9 cellular contexts compared by ENCODE assay signal in the genomic region with DNA sequence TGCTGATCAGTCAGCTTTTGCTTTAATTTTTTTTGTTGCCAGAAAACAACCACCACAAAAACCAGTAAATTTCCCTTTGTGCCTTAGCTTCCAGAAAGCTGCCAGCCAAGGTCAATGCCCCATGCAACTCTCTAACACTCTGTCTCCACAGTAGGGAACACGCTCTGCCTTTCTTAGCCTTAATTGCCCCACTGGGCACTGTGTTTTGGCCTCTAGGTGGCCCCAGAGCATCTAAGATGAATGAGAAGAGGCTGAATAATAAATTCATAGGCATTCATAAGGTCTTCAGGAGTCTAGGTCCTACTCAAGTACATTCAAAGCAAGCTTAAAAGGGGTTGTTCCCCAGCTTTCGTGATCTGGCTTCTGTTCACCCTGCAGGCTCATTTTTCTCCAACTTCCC. TPM values are rescaled to one million over a fixed set of nuclear protein-coding genes. Genes with fewer than 3 reads are reported as not detected.
DNase-seq lines count a peak whose midpoint lies in the region; ATAC-seq, FAIRE-seq and TF ChIP-seq lines count a peak whose summit lies in the region.
"Had no signal": no experiment of that assay in that cellular context is flagged by ENCODE, and none has a peak within 500 bp of the region (broad histone marks: within the 10 kb centered on the region; RNA-seq: fewer than 3 reads in every experiment).

No MANE protein-coding gene starts in this region.

- no peak for TF ChIP-seq POLR2A in heart left ventricle (IDR thresholded peaks at IDR 0.05)
- no peak for TF ChIP-seq POLR2A in K562 (conservative IDR thresholded peaks at IDR 0.05)
- TF ChIP-seq POLR2A in upper lobe of left lung (IDR thresholded peaks at IDR 0.05): no peak

- H3K36me3 Mint-ChIP-seq in type B pancreatic cell: no peaks in the 10 kb centered on the region

- H3K9me3 ChIP-seq in heart left ventricle (no peaks in the 10 kb centered on the region), K562 (replicated peaks; ENCODE audit: control insufficient read depth, insufficient read depth, low read depth, low read length) (no peaks in the 10 kb centered on the region), upper lobe of left lung (no peaks in the 10 kb centered on the region)

- FAIRE-seq in K562 (lab: Jason Lieb, UNC): no peak

- H3K4me3 Mint-ChIP-seq in type B pancreatic cell: no peak overlapping the region

- BruUV-seq in K562 (replicated peaks; lab: Mats Ljungman, UMichigan): no TSS peak

- H3K36me3 ChIP-seq in heart left ventricle: no peaks in the 10 kb centered on the region
- no peaks in the 10 kb centered on the region for H3K36me3 ChIP-seq in KMS-11 (ENCODE audit: insufficient read depth)
- no peaks in the 10 kb centered on the region for H3K36me3 ChIP-seq in K562 (ENCODE audit: control insufficient read depth, insufficient read depth, low read length)
- H3K36me3 ChIP-seq in upper lobe of left lung: no peaks in the 10 kb centered on the region

- no peak overlapping the region for H3K4me2 ChIP-seq in KMS-11
- H3K4me2 ChIP-seq in K562 (ENCODE audit: insufficient read depth, low read length): no peak overlapping the region

- 42 to 66% (median 49%) methylated on average over 2 of the region's 2 CpGs for WGBS in heart left ventricle, 4 donors
- WGBS in K562 (ENCODE audit: insufficient coverage, low coverage, missing lambda C conversion rate): 0% methylated on average over 2 of the region's 2 CpGs
- 57 to 60% methylated on average over 2 of the region's 2 CpGs for WGBS in upper lobe of left lung, 2 donors

- H3K4me3 ChIP-seq in heart left ventricle (no peak overlapping the region), KMS-11 (IDR thresholded peaks at IDR 0.05; ENCODE audit: insufficient read depth, low read depth, low read length) (no peak overlapping the region), K562 (no peak overlapping the region), upper lobe of left lung (no peak overlapping the region)

- no peaks in the 10 kb centered on the region for H3K9me1 ChIP-seq in K562 (ENCODE audit: control insufficient read depth, insufficient read depth, low read length)

- peak in 2 of 5 donors; percentile 4 to 28 for DNase-seq in heart left ventricle
- no peak for DNase-seq in left cardiac atrium
- DNase-seq in K562 (ENCODE audit: extremely low read depth in 1 of 4, low spot score in 3 of 4): peak; percentile 16 to 49 (median 22)
- no peak for DNase-seq in type B pancreatic cell (ENCODE audit: extremely low spot score, unreplicated experiment)
- DNase-seq in OCI-M2 (lab: John Stamatoyannopoulos, UW; ENCODE audit: unreplicated experiment): no peak
- DNase-seq in upper lobe of left lung: no peak
- DNase-seq in T1000 (lab: John Stamatoyannopoulos, UW): no peak

- no peak overlapping the region for H3K9ac ChIP-seq in KMS-11
- H3K9ac ChIP-seq in K562 (ENCODE audit: insufficient read depth in 1 of 2, low read depth in 2 of 2, low read length in 2 of 2): no peak overlapping the region

- peak in 1 of 4 donors; percentile 34 for ATAC-seq in heart left ventricle
- no peak for ATAC-seq in left cardiac atrium
- ATAC-seq in K562: peak; percentile 93
- no peak for ATAC-seq in upper lobe of left lung (ENCODE audit: low FRiP score in 2 of 2)

- no peaks in the 10 kb centered on the region for H4K20me1 ChIP-seq in KMS-11 (ENCODE audit: insufficient read depth)
- no peaks in the 10 kb centered on the region for H4K20me1 ChIP-seq in K562 (replicated peaks; ENCODE audit: control insufficient read depth, insufficient read depth, low read length)

- H3K27me3 Mint-ChIP-seq in type B pancreatic cell: no peaks in the 10 kb centered on the region

- POLR2A ChIA-PET in K562 (lab: Yijun Ruan, JAX): no interaction called here

- no peaks in the 10 kb centered on the region for H3K9me3 Mint-ChIP-seq in type B pancreatic cell

- no peaks in the 10 kb centered on the region for H3K4me1 Mint-ChIP-seq in type B pancreatic cell (ENCODE audit: unreplicated experiment)

- H3K4me1 ChIP-seq in heart left ventricle (no peaks in the 10 kb centered on the region), KMS-11 (ENCODE audit: low read depth, poor library complexity, severe bottlenecking) (no peaks in the 10 kb centered on the region), K562 (replicated peaks in 1 of 2; ENCODE audit: control insufficient read depth in 2 of 2, insufficient read depth in 2 of 2, low read length in 2 of 2) (no peaks in the 10 kb centered on the region; a peak in 1 of 5 replicates), upper lobe of left lung (no peaks in the 10 kb centered on the region)

- H2AFZ ChIP-seq in KMS-11 (ENCODE audit: low read depth) (no peak overlapping the region), K562 (ENCODE audit: low read depth, low read length) (no peak overlapping the region)

- in situ Hi-C loops in K562 (cut with MboI): loop anchor here (5.0 kb wide), 1 partner anchor 177 kb away; no protein-coding TSS in a partner anchor

- intact Hi-C loops in heart left ventricle (cut with DNase I): loop anchor here in 3 of 10 donors (5.0 to 10.0 kb wide), 3 partner anchors 169 to 217 kb away; no protein-coding TSS in a partner anchor
- intact Hi-C loops in left cardiac atrium (cut with DNase I): no loop called here
- intact Hi-C loops in K562 (cut with micrococcal nuclease): loop anchor here (1.0 to 5.0 kb wide), 3 partner anchors 176 to 353 kb away; no protein-coding TSS in a partner anchor

- H3K27ac Mint-ChIP-seq in type B pancreatic cell: no peak overlapping the region

- H3K79me2 ChIP-seq in KMS-11 (ENCODE audit: insufficient read depth, low read depth) (no peaks in the 10 kb centered on the region), K562 (ENCODE audit: control insufficient read depth, insufficient read depth, low read length) (no peaks in the 10 kb centered on the region)

- H3K27me3 ChIP-seq in heart left ventricle (peaks cover 0 to 13% (median 0%) of the 10 kb centered on the region in 9 donors), KMS-11 (ENCODE audit: insufficient read depth, low read depth) (no peaks in the 10 kb centered on the region), K562 (ENCODE audit: control insufficient read depth in 2 of 2, insufficient read depth in 2 of 2, low read length in 2 of 2) (no peaks in the 10 kb centered on the region), upper lobe of left lung (no peaks in the 10 kb centered on the region)

- no peak overlapping the region for H3K27ac ChIP-seq in heart left ventricle
- H3K27ac ChIP-seq in KMS-11: no peak overlapping the region
- no peak overlapping the region for H3K27ac ChIP-seq in K562 (ENCODE audit: extremely low read depth, low read depth, low read length)
- H3K27ac ChIP-seq in upper lobe of left lung: no peak overlapping the region

- TF ChIP-seq CTCF in heart left ventricle (IDR thresholded peaks at IDR 0.05): peak in 8 of 12 donors; percentile 15 to 44 (median 30)
- TF ChIP-seq CTCF in KMS-11 (conservative IDR thresholded peaks at IDR 0.05; ENCODE audit: low read depth, low read length): 0 out of 2 replicates have a peak, but pooled peaks have one; percentile 25
- TF ChIP-seq CTCF in K562 (IDR thresholded peaks at IDR 0.05 in 2 of 3, conservative IDR thresholded peaks at IDR 0.05 in 1 of 3; ENCODE audit: insufficient read depth in 2 of 3, low read depth in 1 of 3, low read length in 3 of 3): peak; percentile 57 to 77 (median 69); a peak in 5 of 6 replicates
- peak; percentile 60 for TF ChIP-seq CTCF in type B pancreatic cell (conservative IDR thresholded peaks at IDR 0.05)
- TF ChIP-seq CTCF in upper lobe of left lung (IDR thresholded peaks at IDR 0.05): no peak

- CTCF ChIA-PET in K562 (lab: Yijun Ruan, JAX; ENCODE audit: low intra/inter-chr PET ratio): interaction anchor here (1.2 to 1.6 kb wide), 2 partner anchors 174 to 217 kb away, joined by 3 to 8 read pairs; no protein-coding TSS in a partner anchor

- no peak for TF ChIP-seq EP300 in K562 (IDR thresholded peaks at IDR 0.05; ENCODE audit: low read length)
- no peak for TF ChIP-seq EP300 in upper lobe of left lung (IDR thresholded peaks at IDR 0.05)

- peak; percentile 68 to 78 for TF ChIP-seq RAD21 in K562 (CRISPR knock-in tag; conservative IDR thresholded peaks at IDR 0.05 in 1 of 2, IDR thresholded peaks at IDR 0.05 in 1 of 2)

TF ChIP-seq in K562, 482 proteins besides CTCF, POLR2A, EP300 and RAD21:
- TF ChIP-seq, protein P1, sequence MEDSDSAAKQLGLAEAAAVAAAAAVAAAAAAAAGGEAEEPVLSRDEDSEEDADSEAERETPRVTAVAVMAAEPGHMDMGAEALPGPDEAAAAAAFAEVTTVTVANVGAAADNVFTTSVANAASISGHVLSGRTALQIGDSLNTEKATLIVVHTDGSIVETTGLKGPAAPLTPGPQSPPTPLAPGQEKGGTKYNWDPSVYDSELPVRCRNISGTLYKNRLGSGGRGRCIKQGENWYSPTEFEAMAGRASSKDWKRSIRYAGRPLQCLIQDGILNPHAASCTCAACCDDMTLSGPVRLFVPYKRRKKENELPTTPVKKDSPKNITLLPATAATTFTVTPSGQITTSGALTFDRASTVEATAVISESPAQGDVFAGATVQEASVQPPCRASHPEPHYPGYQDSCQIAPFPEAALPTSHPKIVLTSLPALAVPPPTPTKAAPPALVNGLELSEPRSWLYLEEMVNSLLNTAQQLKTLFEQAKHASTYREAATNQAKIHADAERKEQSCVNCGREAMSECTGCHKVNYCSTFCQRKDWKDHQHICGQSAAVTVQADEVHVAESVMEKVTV (CRISPR knock-in tag; IDR thresholded peaks at IDR 0.05): peak; percentile 24; the same call in 1 of the 2 replicates
- TF ChIP-seq SMC3 (conservative IDR thresholded peaks at IDR 0.05; ENCODE audit: insufficient read depth, low read depth, low read length) (peak; percentile 75), RBM34 (IDR thresholded peaks at IDR 0.05; ENCODE audit: borderline replicate concordance, insufficient read depth, low read length) (no peak)

RNA-seq across cellular contexts. Expression of a gene that starts 57.7 kb away (rescaled TPM):
- total RNA-seq in heart left ventricle (under 1 TPM in 1 of 9 donors, not detected in 8; 0.06 TPM), left cardiac atrium (not detected), K562 (2014; rRNA removed) (9.5 and 12.3 TPM in 2 replicates), K562 (2014; rRNA removed; fragmentation: Illumina TruSeq; extraction: Trizol) (10.9 and 11.3 TPM in 2 replicates), K562 (2015; rRNA removed; fragmentation: Illumina TruSeq; extraction: Trizol) (11.0 and 11.7 TPM in 2 replicates), K562 (2021) (9.6 and 10.5 TPM in 2 replicates), type B pancreatic cell (ENCODE audit: low replicate concordance) (not detected in 2 replicates), upper lobe of left lung (not detected)
- polyA plus RNA-seq in heart left ventricle (not detected), K562 (2011; rRNA removed) (6.9 and 7.9 TPM in 2 replicates), K562 (2014; fragmentation: Illumina TruSeq; extraction: Trizol) (12.2 and 12.8 TPM in 2 replicates), K562 (2014; fragmentation: Nextera tagmentation; extraction: Ambion mirVana) (1 to 10 TPM; 1.7 to 4.3 TPM), K562 (2014; rRNA removed) (11.1 and 11.3 TPM in 2 replicates)
- 1.8 and 3.6 TPM in 2 replicates for total RNA-seq in K562 (2011; cell fraction: chromatin; rRNA removed; ENCODE audit: low replicate concordance)
- 0.83 and 1.6 TPM in 2 replicates for total RNA-seq in K562 (2011; cell fraction: nucleolus; rRNA removed)
- 2.1 and 2.5 TPM in 2 replicates for total RNA-seq in K562 (2011; cell fraction: nucleoplasm; rRNA removed)
- polyA plus RNA-seq in K562 (2011; cell fraction: cytosol; rRNA removed): 5.5 and 6.8 TPM in 2 replicates
- 2.8 and 3.7 TPM in 2 replicates for polyA plus RNA-seq in K562 (2011; cell fraction: nucleus; rRNA removed)
- 7.5 TPM in 2 replicates for polyA plus RNA-seq in K562 (2012)
- 6.0 and 6.3 TPM in 2 replicates for polyA minus RNA-seq in K562 (2011; rRNA and poly(A)+ RNA removed)
- polyA minus RNA-seq in K562 (2011; cell fraction: cytosol; rRNA and poly(A)+ RNA removed): 1.1 and 1.9 TPM in 2 replicates
- 1.1 and 2.0 TPM in 2 replicates for polyA minus RNA-seq in K562 (2011; cell fraction: nucleus; rRNA and poly(A)+ RNA removed)
- total RNA-seq: T-helper 1 cell treated with Interleukin-12 subunit alpha and Interleukin-12 subunit beta and Interleukin-4 antibody, amounts not matched to agents 30 ng/mL and 1 ng/mL, for 36 hours had no signal

Comparison
In these comparisons a context has a peak if more than half of its experiments do, and no peak if none do; other contexts are left out.
1. DNase-seq: peak in K562 (4 of 4); none in left cardiac atrium (single experiment), type B pancreatic cell (single experiment), OCI-M2 (single experiment), upper lobe of left lung (0 of 2) and T1000 (single experiment).
2. CTCF ChIP-seq: peak in heart left ventricle (8 of 12), KMS-11 (single experiment), K562 (3 of 3) and type B pancreatic cell (single experiment); none in upper lobe of left lung (0 of 6).